ENCODE assay signal across 1 cellular context in the genomic region with DNA sequence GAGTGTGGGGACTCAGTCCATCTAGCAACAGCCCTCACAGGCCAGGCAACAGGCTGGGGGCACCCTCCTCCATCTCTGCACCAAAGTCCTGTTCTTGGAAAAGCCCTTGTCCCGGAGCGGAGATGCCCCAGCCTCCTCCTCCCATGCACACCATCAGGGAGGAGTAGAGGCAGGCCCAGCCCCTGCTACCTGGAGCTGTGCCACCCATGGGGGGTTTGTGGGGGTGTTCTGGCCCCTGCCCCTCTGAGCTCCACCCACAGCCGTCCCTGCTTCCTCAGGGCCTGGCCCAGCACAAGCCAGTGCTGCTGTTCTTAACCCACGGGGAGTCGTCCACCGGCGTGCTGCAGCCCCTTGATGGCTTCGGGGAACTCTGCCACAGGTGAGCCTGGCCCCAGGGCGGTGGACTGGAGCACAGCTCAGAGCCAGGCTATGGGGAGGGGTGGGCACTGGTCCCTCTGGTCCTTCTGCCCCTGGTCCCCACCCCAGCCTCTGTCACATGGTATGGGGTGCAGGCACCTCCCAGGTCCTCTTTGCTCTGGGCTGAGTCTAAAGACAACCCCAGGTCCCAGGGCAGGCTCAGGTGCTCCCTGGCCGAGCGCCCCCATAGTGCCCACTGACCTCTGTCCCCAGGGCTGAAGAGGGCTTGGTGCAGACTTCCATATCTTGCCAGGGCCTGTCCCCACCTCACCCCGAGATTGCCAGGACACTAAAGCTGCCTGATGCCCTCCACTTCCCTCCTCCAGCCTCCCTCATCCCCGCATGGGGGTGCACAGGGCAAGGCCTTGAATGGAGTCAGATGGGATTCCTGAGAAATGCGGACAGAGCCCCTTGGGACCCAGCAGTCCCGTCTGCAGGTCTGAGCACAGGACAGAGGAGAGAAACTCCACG.
TF ChIP-seq lines count a peak whose summit lies in the region.

No MANE protein-coding gene starts in this region.

TF ChIP-seq in HepG2, 621 proteins besides CTCF, POLR2A, EP300 and RAD21:
- TF ChIP-seq ARHGAP35 (CRISPR knock-in tag; IDR thresholded peaks at IDR 0.05; ENCODE audit: borderline replicate concordance), result no peak
- TF ChIP-seq ZNF547 (CRISPR knock-in tag; IDR thresholded peaks at IDR 0.05), result no peak
- TF ChIP-seq NRL (CRISPR knock-in tag; IDR thresholded peaks at IDR 0.05; ENCODE audit: borderline replicate concordance), result 0 out of 2 replicates have a peak, but pooled peaks have one; percentile 13
- TF ChIP-seq CCAR2 (optimal IDR thresholded peaks at IDR 0.05; ENCODE audit: low read depth, low read length), result no peak
- TF ChIP-seq, protein P1, sequence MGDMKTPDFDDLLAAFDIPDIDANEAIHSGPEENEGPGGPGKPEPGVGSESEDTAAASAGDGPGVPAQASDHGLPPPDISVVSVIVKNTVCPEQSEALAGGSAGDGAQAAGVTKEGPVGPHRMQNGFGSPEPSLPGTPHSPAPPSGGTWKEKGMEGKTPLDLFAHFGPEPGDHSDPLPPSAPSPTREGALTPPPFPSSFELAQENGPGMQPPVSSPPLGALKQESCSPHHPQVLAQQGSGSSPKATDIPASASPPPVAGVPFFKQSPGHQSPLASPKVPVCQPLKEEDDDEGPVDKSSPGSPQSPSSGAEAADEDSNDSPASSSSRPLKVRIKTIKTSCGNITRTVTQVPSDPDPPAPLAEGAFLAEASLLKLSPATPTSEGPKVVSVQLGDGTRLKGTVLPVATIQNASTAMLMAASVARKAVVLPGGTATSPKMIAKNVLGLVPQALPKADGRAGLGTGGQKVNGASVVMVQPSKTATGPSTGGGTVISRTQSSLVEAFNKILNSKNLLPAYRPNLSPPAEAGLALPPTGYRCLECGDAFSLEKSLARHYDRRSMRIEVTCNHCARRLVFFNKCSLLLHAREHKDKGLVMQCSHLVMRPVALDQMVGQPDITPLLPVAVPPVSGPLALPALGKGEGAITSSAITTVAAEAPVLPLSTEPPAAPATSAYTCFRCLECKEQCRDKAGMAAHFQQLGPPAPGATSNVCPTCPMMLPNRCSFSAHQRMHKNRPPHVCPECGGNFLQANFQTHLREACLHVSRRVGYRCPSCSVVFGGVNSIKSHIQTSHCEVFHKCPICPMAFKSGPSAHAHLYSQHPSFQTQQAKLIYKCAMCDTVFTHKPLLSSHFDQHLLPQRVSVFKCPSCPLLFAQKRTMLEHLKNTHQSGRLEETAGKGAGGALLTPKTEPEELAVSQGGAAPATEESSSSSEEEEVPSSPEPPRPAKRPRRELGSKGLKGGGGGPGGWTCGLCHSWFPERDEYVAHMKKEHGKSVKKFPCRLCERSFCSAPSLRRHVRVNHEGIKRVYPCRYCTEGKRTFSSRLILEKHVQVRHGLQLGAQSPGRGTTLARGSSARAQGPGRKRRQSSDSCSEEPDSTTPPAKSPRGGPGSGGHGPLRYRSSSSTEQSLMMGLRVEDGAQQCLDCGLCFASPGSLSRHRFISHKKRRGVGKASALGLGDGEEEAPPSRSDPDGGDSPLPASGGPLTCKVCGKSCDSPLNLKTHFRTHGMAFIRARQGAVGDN (CRISPR knock-in tag; IDR thresholded peaks at IDR 0.05), result peak; percentile 25; the same call in 1 of the 2 replicates
- TF ChIP-seq ZNF709 (CRISPR knock-in tag; IDR thresholded peaks at IDR 0.05), result no peak
- TF ChIP-seq SP4 (CRISPR knock-in tag; IDR thresholded peaks at IDR 0.05), result 0 out of 2 replicates have a peak, but pooled peaks have one; percentile 10
